In the genomic region with DNA sequence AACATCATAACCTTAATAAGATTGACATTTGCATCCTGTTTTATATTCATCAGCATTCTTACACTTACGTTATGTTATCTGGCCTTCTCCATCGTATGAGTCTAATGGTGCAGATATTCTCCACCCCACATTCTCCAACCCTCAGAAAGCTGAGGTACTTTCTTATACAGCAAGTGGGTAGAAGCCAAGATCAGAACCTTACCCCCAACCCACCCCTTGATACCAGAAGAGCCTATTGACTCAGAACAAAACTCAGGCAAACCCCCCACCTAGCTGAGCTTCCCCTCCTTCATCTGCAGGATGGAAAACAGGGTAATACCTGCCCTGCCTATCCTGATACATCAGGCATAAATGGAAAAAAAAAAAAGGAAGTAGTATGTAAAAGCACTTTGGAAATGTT, we compare ENCODE assay signal across 14 cellular contexts.
DNase-seq lines count a peak whose midpoint lies in the region; ATAC-seq, FAIRE-seq and TF ChIP-seq lines count a peak whose summit lies in the region.
"Had no signal": no experiment of that assay in that cellular context is flagged by ENCODE, and none has a peak within 500 bp of the region (broad histone marks: within the 10 kb centered on the region; RNA-seq: fewer than 3 reads in every experiment).

No MANE protein-coding gene starts in this region.

- DNase-seq in HTR-8/SVneo (ENCODE audit: insufficient read length, low spot score) (no peak), activated B cell treated with CpG ODN at 0.5 μM for 24 hours (no peak), urothelium cell line (ENCODE audit: low spot score) (no peak), mesothelial cell of epicardium (ENCODE audit: low spot score in 2 of 2, unreplicated experiment in 2 of 2) (no peak)
- DNase-seq: BE2C; CD4-positive, alpha-beta memory T cell; DMS79; H7 had no signal

- H3K9me3 Mint-ChIP-seq in activated B cell treated with CpG ODN at 0.5 μM for 24 hours = peaks cover 4% of the 10 kb centered on the region
- no peaks in the 10 kb centered on the region for H3K9me3 Mint-ChIP-seq in stimulated activated memory B cell treated with anti-CD40 and anti-IgM and Interleukin-4, amounts not matched to agents 10 μg/mL and 1 μg/mL and 100 μg/mL, for 72 hours
- peaks cover 6% of the 10 kb centered on the region for H3K9me3 Mint-ChIP-seq in mesothelial cell of epicardium

- H3K27ac Mint-ChIP-seq in activated B cell treated with CpG ODN at 0.5 μM for 24 hours = peak overlapping the region; percentile 50
- H3K27ac Mint-ChIP-seq in stimulated activated memory B cell treated with anti-CD40 and anti-IgM and Interleukin-4, amounts not matched to agents 10 μg/mL and 1 μg/mL and 100 μg/mL, for 72 hours = peak overlapping the region; percentile 55
- no peak overlapping the region for H3K27ac Mint-ChIP-seq in mesothelial cell of epicardium
- H3K27ac Mint-ChIP-seq: GM23338 had no signal

- CTCF ChIA-PET in activated B cell treated with CpG ODN at 0.5 μM for 24 hours (lab: Charles Lee) = no interaction called here

- H3K36me3 Mint-ChIP-seq in activated B cell treated with CpG ODN at 0.5 μM for 24 hours (ENCODE audit: low read depth) (peaks cover 3% of the 10 kb centered on the region), mesothelial cell of epicardium (peaks cover 1% of the 10 kb centered on the region)
- no peaks in the 10 kb centered on the region for H3K36me3 Mint-ChIP-seq in stimulated activated memory B cell treated with anti-CD40 and anti-IgM and Interleukin-4, amounts not matched to agents 10 μg/mL and 1 μg/mL and 100 μg/mL, for 72 hours
- H3K36me3 Mint-ChIP-seq: CD4-positive, alpha-beta memory T cell had no signal

- intact Hi-C loops in activated B cell treated with CpG ODN at 0.5 μM for 24 hours (cut with micrococcal nuclease) = no loop called here

- H3K4me1 Mint-ChIP-seq in activated B cell treated with CpG ODN at 0.5 μM for 24 hours = peaks cover 43% of the 10 kb centered on the region
- peaks cover 36% of the 10 kb centered on the region for H3K4me1 Mint-ChIP-seq in stimulated activated memory B cell treated with anti-CD40 and anti-IgM and Interleukin-4, amounts not matched to agents 10 μg/mL and 1 μg/mL and 100 μg/mL, for 72 hours
- H3K4me1 Mint-ChIP-seq in mesothelial cell of epicardium = peaks cover 4% of the 10 kb centered on the region

- no peak overlapping the region for H3K4me3 Mint-ChIP-seq in activated B cell treated with CpG ODN at 0.5 μM for 24 hours
- H3K4me3 Mint-ChIP-seq in stimulated activated memory B cell treated with anti-CD40 and anti-IgM and Interleukin-4, amounts not matched to agents 10 μg/mL and 1 μg/mL and 100 μg/mL, for 72 hours = no peak overlapping the region
- H3K4me3 Mint-ChIP-seq in mesothelial cell of epicardium = no peak overlapping the region
- H3K4me3 Mint-ChIP-seq: CD4-positive, alpha-beta memory T cell; GM23338 had no signal

- H3K27me3 Mint-ChIP-seq in activated B cell treated with CpG ODN at 0.5 μM for 24 hours (no peaks in the 10 kb centered on the region), mesothelial cell of epicardium (ENCODE audit: low read depth) (peaks cover 3% of the 10 kb centered on the region)
- no peaks in the 10 kb centered on the region for H3K27me3 Mint-ChIP-seq in stimulated activated memory B cell treated with anti-CD40 and anti-IgM and Interleukin-4, amounts not matched to agents 10 μg/mL and 1 μg/mL and 100 μg/mL, for 72 hours
- H3K27me3 Mint-ChIP-seq: CD4-positive, alpha-beta memory T cell had no signal

- TF ChIP-seq CTCF in activated B cell treated with CpG ODN at 0.5 μM for 24 hours (IDR thresholded peaks at IDR 0.05) = no peak
- no peak for TF ChIP-seq CTCF in mesothelial cell of epicardium (IDR thresholded peaks at IDR 0.05; ENCODE audit: unreplicated experiment)

- POLR2A ChIA-PET in activated B cell treated with CpG ODN at 0.5 μM for 24 hours (lab: Charles Lee) = no interaction called here

- ATAC-seq in activated B cell treated with CpG ODN at 0.5 μM for 24 hours (ENCODE audit: low read depth) = peak; percentile 25
- peak; percentile 69 for ATAC-seq in stimulated activated memory B cell treated with anti-CD40 and anti-IgM and Interleukin-4, amounts not matched to agents 10 μg/mL and 1 μg/mL and 100 μg/mL, for 72 hours
- ATAC-seq in GM19324 (IDR thresholded peaks at IDR 0.05; ENCODE audit: low FRiP score, unreplicated experiment) = no peak
- ATAC-seq in HG02884 (IDR thresholded peaks at IDR 0.05; ENCODE audit: unreplicated experiment) = no peak
- ATAC-seq: GM23338 had no signal

- FAIRE-seq in HTR-8/SVneo (lab: Jason Lieb, UNC) (peak; percentile 74), urothelium cell line (lab: Jason Lieb, UNC) (peak; percentile 90)
- FAIRE-seq: A204.1, GM12891 had no signal

Comparison
In these comparisons a context has a peak if more than half of its experiments do, and no peak if none do; other contexts are left out.
1. ATAC-seq: peak in activated B cell treated with CpG ODN at 0.5 μM for 24 hours (single experiment) and stimulated activated memory B cell treated with anti-CD40 and anti-IgM and Interleukin-4, amounts not matched to agents 10 μg/mL and 1 μg/mL and 100 μg/mL, for 72 hours (single experiment); none in GM19324 (single experiment) and HG02884 (single experiment).